1 cellular context compared by ENCODE assay signal in the genomic region with DNA sequence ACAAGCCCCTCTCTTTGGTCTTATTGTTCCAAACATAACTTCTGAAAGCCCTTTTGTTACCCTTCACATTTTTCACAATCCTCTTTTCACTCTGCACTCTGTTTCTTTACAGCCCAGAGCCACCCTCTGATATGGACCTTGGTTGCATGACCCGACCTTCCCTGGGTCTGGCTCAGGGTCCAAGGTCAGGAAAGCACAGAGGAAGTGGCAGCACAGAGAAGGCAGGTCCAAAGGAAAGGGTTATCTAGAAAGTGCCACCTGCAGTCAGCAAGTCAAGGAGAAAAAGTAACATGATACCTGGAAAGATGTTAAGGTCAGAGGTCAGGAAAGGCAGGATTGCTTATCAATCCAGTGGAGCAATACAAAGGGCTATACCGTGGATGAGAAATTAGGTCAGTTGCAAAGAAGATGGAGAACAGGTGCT.
TF ChIP-seq lines count a peak whose summit lies in the region.

No MANE protein-coding gene starts in this region.

TF ChIP-seq in A549, 52 proteins besides CTCF, POLR2A, EP300 and RAD21 (continued from another document):
- TF ChIP-seq KDM5A (IDR thresholded peaks at IDR 0.05) (no peak), RNF2 (IDR thresholded peaks at IDR 0.05; ENCODE audit: borderline replicate concordance, low read depth) (no peak)
